ENCODE assay signal across 28 cellular contexts in the genomic region with DNA sequence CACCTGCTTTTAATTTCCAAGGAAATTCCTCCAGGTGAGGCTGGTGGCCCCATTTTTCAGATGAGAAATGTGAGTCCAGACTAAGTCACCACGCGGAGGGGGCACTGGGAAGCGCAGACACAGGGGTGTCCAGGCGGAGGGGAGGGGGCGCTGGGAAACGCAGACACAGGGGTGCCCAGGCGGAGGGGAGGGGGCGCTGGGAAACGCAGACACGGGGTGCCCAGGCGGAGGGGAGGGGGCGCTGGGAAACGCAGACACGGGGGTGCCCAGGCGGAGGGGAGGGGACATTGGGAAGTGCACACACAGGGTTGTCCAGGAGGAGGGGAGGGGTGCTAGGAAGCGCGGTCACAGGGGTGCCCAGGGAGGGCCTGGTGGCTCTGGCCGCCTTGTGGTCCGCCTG. TPM values are rescaled to one million over a fixed set of nuclear protein-coding genes. Genes with fewer than 3 reads are reported as not detected.
DNase-seq lines count a peak whose midpoint lies in the region; ATAC-seq and TF ChIP-seq lines count a peak whose summit lies in the region.
"Had no signal": no experiment of that assay in that cellular context is flagged by ENCODE, and none has a peak within 500 bp of the region (broad histone marks: within the 10 kb centered on the region; RNA-seq: fewer than 3 reads in every experiment).

No MANE protein-coding gene starts in this region.

- no peaks in the 10 kb centered on the region for H3K27me3 Mint-ChIP-seq in activated naive CD4-positive, alpha-beta T cell treated with anti-CD3 and anti-CD28 coated beads, Interleukin-2, amount 10 ng/mL, durations not matched to agents 7 days and 5 days
- H3K27me3 Mint-ChIP-seq: activated CD4-positive, alpha-beta T cell treated with anti-CD3 and anti-CD28 coated beads, Interleukin-2, amount 10 ng/mL, durations not matched to agents 7 days and 5 days had no signal

- peak; percentile 5 for DNase-seq in activated naive CD4-positive, alpha-beta T cell treated with anti-CD3 and anti-CD28 coated beads, Interleukin-2, amount 10 ng/mL, durations not matched to agents 7 days and 5 days
- DNase-seq in activated naive CD4-positive, alpha-beta T cell treated with Interleukin-2 at 50 U/mL for 16 hours, result no peak
- DNase-seq in WERI-Rb-1, result peak; percentile 13
- peak in 2 of 3 donors; percentile 14 to 29 for DNase-seq in mucosa of descending colon
- peak; percentile 3 for DNase-seq in transverse colon
- no peak for DNase-seq in NCI-H1092 treated with DMSO at 0.1 percent for 48 hours (lab: John Stamatoyannopoulos, UW)
- no peak for DNase-seq in tibial nerve (ENCODE audit: low spot score in 2 of 2)
- no peak for DNase-seq in NCI-H1436 treated with DMSO at 0.1 percent for 48 hours (lab: John Stamatoyannopoulos, UW)
- DNase-seq: activated CD4-positive, alpha-beta T cell treated with anti-CD3 and anti-CD28 coated beads, Interleukin-2, amount 10 ng/mL, durations not matched to agents 7 days and 5 days; activated naive CD4-positive, alpha-beta T cell treated with anti-CD3 and anti-CD28 coated beads, Interleukin-2, amount 50 U/mL, for 16 hours; activated T-cell treated with anti-CD3 and anti-CD28 coated beads, Interleukin-2, amount 50 U/mL, for 72 hours; effector CD8-positive, alpha-beta T cell; erythroblast; GM23248; Karpas-422; kidney glomerular epithelial cell; mesenchymal stem cell; NCI-H146; NCI-H2107; NCI-H748 treated with DMSO at 0.1 percent for 48 hours; occipital lobe; T-helper 17 cell had no signal

- H3K9me3 Mint-ChIP-seq in activated naive CD4-positive, alpha-beta T cell treated with anti-CD3 and anti-CD28 coated beads, Interleukin-2, amount 10 ng/mL, durations not matched to agents 7 days and 5 days, result peaks cover 4% of the 10 kb centered on the region

- no peak overlapping the region for H3K4me3 ChIP-seq in WERI-Rb-1 (ENCODE audit: low read depth, low read length)
- H3K4me3 ChIP-seq in mucosa of descending colon, result no peak overlapping the region
- no peak overlapping the region for H3K4me3 ChIP-seq in transverse colon
- no peak overlapping the region for H3K4me3 ChIP-seq in tibial nerve
- H3K4me3 ChIP-seq: GM23248, vagina had no signal

- TF ChIP-seq EP300 in transverse colon (IDR thresholded peaks at IDR 0.05; ENCODE audit: low read depth) (no peak), tibial nerve (IDR thresholded peaks at IDR 0.05) (no peak)

- intact Hi-C loops in mucosa of descending colon (cut with DNase I, micrococcal nuclease) (no loop called here), transverse colon (cut with DNase I; ENCODE audit: low total_unique reads) (no loop called here)

- TF ChIP-seq CTCF in WERI-Rb-1 (IDR thresholded peaks at IDR 0.05; ENCODE audit: low read depth, low read length) (no peak), mucosa of descending colon (IDR thresholded peaks at IDR 0.05) (no peak), transverse colon (IDR thresholded peaks at IDR 0.05) (no peak), tibial nerve (IDR thresholded peaks at IDR 0.05) (no peak)

- CTCF ChIA-PET in activated naive CD4-positive, alpha-beta T cell treated with anti-CD3 and anti-CD28 coated beads, Interleukin-2, amount 10 ng/mL, durations not matched to agents 7 days and 5 days (lab: Charles Lee), result no interaction called here

- in situ Hi-C loops in transverse colon (cut with MboI; ENCODE audit: low pct_ligation_motif_present in 1 of 4, low pct_unique_long_range_greater_than_20kb in 1 of 4, low sequenced_read_pairs in 3 of 4), result no loop called here

- ATAC-seq in mucosa of descending colon, result no peak
- ATAC-seq: activated T-cell treated with anti-CD3 and anti-CD28 coated beads, Interleukin-2, amount 50 U/mL, for 72 hours; SK-N-SH treated with all-trans-retinoic acid at 6 μM for 48 hours; T-helper 17 cell had no signal

- TF ChIP-seq POLR2A in transverse colon (IDR thresholded peaks at IDR 0.05) (no peak), tibial nerve (IDR thresholded peaks at IDR 0.05) (no peak)

- no peaks in the 10 kb centered on the region for H3K36me3 Mint-ChIP-seq in activated naive CD4-positive, alpha-beta T cell treated with anti-CD3 and anti-CD28 coated beads, Interleukin-2, amount 10 ng/mL, durations not matched to agents 7 days and 5 days

- H3K27me3 ChIP-seq in WERI-Rb-1 (ENCODE audit: insufficient read depth, low read depth, severe bottlenecking) (no peaks in the 10 kb centered on the region), transverse colon (no peaks in the 10 kb centered on the region), tibial nerve (no peaks in the 10 kb centered on the region)
- H3K27me3 ChIP-seq: vagina had no signal

- peaks cover 24% of the 10 kb centered on the region for H3K36me3 ChIP-seq in WERI-Rb-1
- H3K36me3 ChIP-seq in mucosa of descending colon (ENCODE audit: low read depth), result no peaks in the 10 kb centered on the region
- no peaks in the 10 kb centered on the region for H3K36me3 ChIP-seq in transverse colon
- H3K36me3 ChIP-seq in tibial nerve, result no peaks in the 10 kb centered on the region
- H3K36me3 ChIP-seq: vagina had no signal

- H3K4me1 ChIP-seq in mucosa of descending colon (ENCODE audit: low read depth) (no peaks in the 10 kb centered on the region), transverse colon (no peaks in the 10 kb centered on the region), tibial nerve (no peaks in the 10 kb centered on the region)
- H3K4me1 ChIP-seq: vagina had no signal

- no peak overlapping the region for H3K4me3 Mint-ChIP-seq in activated naive CD4-positive, alpha-beta T cell treated with anti-CD3 and anti-CD28 coated beads, Interleukin-2, amount 10 ng/mL, durations not matched to agents 7 days and 5 days
- H3K4me3 Mint-ChIP-seq: activated CD4-positive, alpha-beta T cell treated with anti-CD3 and anti-CD28 coated beads, Interleukin-2, amount 10 ng/mL, durations not matched to agents 7 days and 5 days; activated T-cell treated with anti-CD3 and anti-CD28 coated beads, Interleukin-2, amount 50 U/mL, for 72 hours; B cell; T-helper 17 cell had no signal

- no peak overlapping the region for H3K27ac Mint-ChIP-seq in activated naive CD4-positive, alpha-beta T cell treated with anti-CD3 and anti-CD28 coated beads, Interleukin-2, amount 10 ng/mL, durations not matched to agents 7 days and 5 days
- H3K27ac Mint-ChIP-seq: activated CD4-positive, alpha-beta T cell treated with anti-CD3 and anti-CD28 coated beads, Interleukin-2, amount 10 ng/mL, durations not matched to agents 7 days and 5 days; activated T-cell treated with anti-CD3 and anti-CD28 coated beads, Interleukin-2, amount 50 U/mL, for 72 hours; B cell; T-helper 17 cell had no signal

- 88% methylated on average over 19 of the region's 19 CpGs; no CpG with 5 or more reads in 1 of the 2 donors for WGBS in transverse colon (ENCODE audit: low coverage in 1 of 2), 2 donors
- WGBS in tibial nerve, 2 donors, result 87 to 91% methylated on average over 19 of the region's 19 CpGs

- H3K4me1 Mint-ChIP-seq in activated naive CD4-positive, alpha-beta T cell treated with anti-CD3 and anti-CD28 coated beads, Interleukin-2, amount 10 ng/mL, durations not matched to agents 7 days and 5 days, result no peaks in the 10 kb centered on the region
- H3K4me1 Mint-ChIP-seq: activated CD4-positive, alpha-beta T cell treated with anti-CD3 and anti-CD28 coated beads, Interleukin-2, amount 10 ng/mL, durations not matched to agents 7 days and 5 days; B cell had no signal

- H3K9me3 ChIP-seq in WERI-Rb-1 (ENCODE audit: severe bottlenecking) (peaks cover 2% of the 10 kb centered on the region), mucosa of descending colon (no peaks in the 10 kb centered on the region), transverse colon (no peaks in the 10 kb centered on the region), tibial nerve (no peaks in the 10 kb centered on the region)
- H3K9me3 ChIP-seq: vagina had no signal

- H3K27ac ChIP-seq in WERI-Rb-1 (no peak overlapping the region), transverse colon (no peak overlapping the region), tibial nerve (no peak overlapping the region)
- H3K27ac ChIP-seq: GM23248, HL-60, vagina had no signal

RNA-seq across cellular contexts. Expression of a gene that starts 3.5 kb away (rescaled TPM):
- total RNA-seq in mucosa of descending colon (under 1 TPM; 0.09 to 0.19 (median 0.09) TPM), transverse colon (not detected), tibial nerve (not detected)
- total RNA-seq: A673, B cell, bronchial epithelial cell, GM23248, occipital lobe, vagina had no signal

RNA-seq across cellular contexts. Expression of a gene that starts 12.5 kb away (rescaled TPM):
- total RNA-seq in mucosa of descending colon, result under 1 TPM in 1 of 3 donors, not detected in 2; 0.19 TPM
- not detected for total RNA-seq in transverse colon
- not detected for total RNA-seq in tibial nerve
- total RNA-seq: A673; activated CD4-positive, alpha-beta T cell treated with anti-CD3 and anti-CD28 coated beads, Interleukin-2, amount 10 ng/mL, durations not matched to agents 7 days and 5 days; activated T-cell treated with anti-CD3 and anti-CD28 coated beads, Interleukin-2, amount 50 U/mL, for 72 hours; B cell; bronchial epithelial cell; GM23248; occipital lobe; T-helper 17 cell; vagina had no signal

Comparison
In these comparisons a context has a peak if more than half of its experiments do, and no peak if none do; other contexts are left out.
1. DNase-seq: peak in activated naive CD4-positive, alpha-beta T cell treated with anti-CD3 and anti-CD28 coated beads, Interleukin-2, amount 10 ng/mL, durations not matched to agents 7 days and 5 days (single experiment), WERI-Rb-1 (single experiment), mucosa of descending colon (2 of 3) and transverse colon (single experiment); none in activated naive CD4-positive, alpha-beta T cell treated with Interleukin-2 at 50 U/mL for 16 hours (single experiment), NCI-H1092 treated with DMSO at 0.1 percent for 48 hours (single experiment), tibial nerve (0 of 2) and NCI-H1436 treated with DMSO at 0.1 percent for 48 hours (single experiment).